ENCODE assay signal across 28 cellular contexts in genomic region chr16:27138257-27138656, GRCh38.
DNase-seq lines count a peak whose midpoint lies in the region; ATAC-seq and TF ChIP-seq lines count a peak whose summit lies in the region.
"Had no signal": no experiment of that assay in that cellular context is flagged by ENCODE, and none has a peak within 500 bp of the region (broad histone marks: within the 10 kb centered on the region; RNA-seq: fewer than 3 reads in every experiment).

No MANE protein-coding gene starts in this region.

- CTCF ChIA-PET in T-cell (lab: Charles Lee), result no interaction called here

- H3K36me3 Mint-ChIP-seq in activated T-cell treated with anti-CD3 and anti-CD28 coated beads, Interleukin-2, amount 50 U/mL, for 72 hours (ENCODE audit: insufficient read depth in 2 of 2), result peaks cover 5 to 7% of the 10 kb centered on the region in 2 donors
- H3K36me3 Mint-ChIP-seq in T-cell (peaks cover 6% of the 10 kb centered on the region), chondrocyte (ENCODE audit: low read depth) (peaks cover 4% of the 10 kb centered on the region), neural crest cell (ENCODE audit: low read depth) (peaks cover 8% of the 10 kb centered on the region)

- intact Hi-C loops in cardiac septum (cut with DNase I), result no loop called here

- H3K9me3 Mint-ChIP-seq in activated T-cell treated with anti-CD3 and anti-CD28 coated beads, Interleukin-2, amount 50 U/mL, for 72 hours, result peaks cover 7 to 8% of the 10 kb centered on the region in 2 donors
- H3K9me3 Mint-ChIP-seq in T-cell, result peaks cover 7 to 9% (median 9%) of the 10 kb centered on the region in 3 donors
- H3K9me3 Mint-ChIP-seq in chondrocyte (ENCODE audit: low read depth), result peaks cover 7% of the 10 kb centered on the region
- peaks cover 8% of the 10 kb centered on the region for H3K9me3 Mint-ChIP-seq in neural crest cell

- H3K4me3 Mint-ChIP-seq in activated T-cell treated with anti-CD3 and anti-CD28 coated beads, Interleukin-2, amount 50 U/mL, for 72 hours, result no peak overlapping the region
- no peak overlapping the region for H3K4me3 Mint-ChIP-seq in T-cell
- H3K4me3 Mint-ChIP-seq in chondrocyte (ENCODE audit: unreplicated experiment), result no peak overlapping the region
- H3K4me3 Mint-ChIP-seq in neural crest cell, result no peak overlapping the region
- H3K4me3 Mint-ChIP-seq: brain had no signal

- peaks cover 8% of the 10 kb centered on the region for H3K27me3 Mint-ChIP-seq in activated T-cell treated with anti-CD3 and anti-CD28 coated beads, Interleukin-2, amount 50 U/mL, for 72 hours (ENCODE audit: low read depth)
- H3K27me3 Mint-ChIP-seq in T-cell (peaks cover 15 to 24% of the 10 kb centered on the region in 2 donors), chondrocyte (ENCODE audit: low read depth) (peaks cover 39% of the 10 kb centered on the region), neural crest cell (ENCODE audit: low read depth) (peaks cover 28% of the 10 kb centered on the region)

- POLR2A ChIA-PET in T-cell (lab: Charles Lee), result no interaction called here

- DNase-seq in activated T-cell treated with anti-CD3 and anti-CD28 coated beads, Interleukin-2, amount 50 U/mL, for 72 hours, result no peak
- DNase-seq in activated T-cell treated with anti-CD3 and anti-CD28 coated beads, Interleukin-2, amount 50 U/mL, for 1 hour, result no peak
- DNase-seq in T-cell (no peak), chondrocyte (ENCODE audit: low spot score) (no peak), neural crest cell (ENCODE audit: low read depth, low spot score) (no peak), SIG-M5 treated with dmso at 0.1 percent for 504 hours (lab: John Stamatoyannopoulos, UW; ENCODE audit: unreplicated experiment) (no peak), AML-193 (lab: John Stamatoyannopoulos, UW) (no peak), cardiac septum (ENCODE audit: low spot score) (no peak)
- DNase-seq: ACHN; effector memory CD4-positive, alpha-beta T cell; foreskin melanocyte; H9; Kasumi-1; mesendoderm; MV-4-11; NCI-H1694; NCI-H2171 treated with DMSO at 0.1 percent for 48 hours; NCI-H524; Peyer's patch; right cardiac atrium; SIG-M5; stimulated activated CD4-positive, alpha-beta T cell treated with anti-CD3 and anti-CD28 coated beads, Interleukin-4, amount 100 ng/mL, for 24 hours; stomach; tibial artery; WERI-Rb-1 had no signal

- ATAC-seq in activated T-cell treated with anti-CD3 and anti-CD28 coated beads, Interleukin-2, amount 50 U/mL, for 72 hours (replicated peaks in 1 of 2), result no peak
- ATAC-seq in T-cell (replicated peaks in 1 of 4), result no peak
- ATAC-seq: esophagus mucosa, left lobe of liver, right cardiac atrium had no signal

- TF ChIP-seq CTCF in chondrocyte (IDR thresholded peaks at IDR 0.05) (no peak), neural crest cell (conservative IDR thresholded peaks at IDR 0.05) (no peak)

- peak overlapping the region; percentile 6 for H3K27ac Mint-ChIP-seq in activated T-cell treated with anti-CD3 and anti-CD28 coated beads, Interleukin-2, amount 50 U/mL, for 72 hours
- H3K27ac Mint-ChIP-seq in T-cell, result peak overlapping the region; percentile 30 to 62
- H3K27ac Mint-ChIP-seq in chondrocyte (ENCODE audit: unreplicated experiment), result peak overlapping the region; percentile 33
- H3K27ac Mint-ChIP-seq in neural crest cell (ENCODE audit: unreplicated experiment), result peak overlapping the region; percentile 58
- H3K27ac Mint-ChIP-seq: brain had no signal

- no peaks in the 10 kb centered on the region for H3K4me1 Mint-ChIP-seq in activated T-cell treated with anti-CD3 and anti-CD28 coated beads, Interleukin-2, amount 50 U/mL, for 72 hours (ENCODE audit: low read depth)
- H3K4me1 Mint-ChIP-seq in T-cell (peaks cover 0 to 7% (median 7%) of the 10 kb centered on the region in 3 donors), chondrocyte (ENCODE audit: low read depth) (no peaks in the 10 kb centered on the region), neural crest cell (peaks cover 11% of the 10 kb centered on the region)
- H3K4me1 Mint-ChIP-seq: brain had no signal

Comparison
In these comparisons a context has a peak if more than half of its experiments do, and no peak if none do; other contexts are left out.
1. H3K27ac Mint-ChIP-seq: peak in every context shown above with its lines; median percentile 58 in neural crest cell; 46 in T-cell; 33 in chondrocyte; 6 in activated T-cell treated with anti-CD3 and anti-CD28 coated beads, Interleukin-2, amount 50 U/mL, for 72 hours.